ENCODE assay signal across 25 cellular contexts in the genomic region with DNA sequence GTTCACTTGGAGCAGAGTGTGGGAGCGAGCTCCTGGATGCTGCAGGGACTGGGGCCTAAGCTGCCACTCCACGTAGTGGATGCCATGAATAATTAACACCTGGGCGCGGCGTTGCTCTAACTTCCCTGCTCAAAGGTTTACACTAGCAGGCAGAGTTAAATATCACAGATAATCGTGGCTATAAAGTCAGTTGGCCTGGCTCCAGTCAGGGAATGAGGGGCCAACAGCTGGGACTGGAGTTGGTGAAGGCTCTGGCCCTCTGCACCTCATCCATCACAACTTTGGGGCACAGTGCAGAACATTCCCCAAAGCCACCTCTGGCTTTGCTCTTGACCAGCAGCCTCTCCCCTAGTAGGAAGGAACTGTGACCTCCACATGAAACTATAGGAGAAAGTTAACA. TPM values are rescaled to one million over a fixed set of nuclear protein-coding genes. Genes with fewer than 3 reads are reported as not detected.
DNase-seq lines count a peak whose midpoint lies in the region; ATAC-seq, FAIRE-seq and TF ChIP-seq lines count a peak whose summit lies in the region.
"Had no signal": no experiment of that assay in that cellular context is flagged by ENCODE, and none has a peak within 500 bp of the region (broad histone marks: within the 10 kb centered on the region; RNA-seq: fewer than 3 reads in every experiment).

No MANE protein-coding gene starts in this region.

- no peaks in the 10 kb centered on the region for H3K9me1 ChIP-seq in endothelial cell of umbilical vein (replicated peaks; ENCODE audit: control insufficient read depth, extremely low read depth, insufficient read depth, low read length)

- intact Hi-C loops in left ventricle myocardium inferior (cut with micrococcal nuclease) = no loop called here
- intact Hi-C loops in Right ventricle myocardium inferior (cut with DNase I) = no loop called here
- intact Hi-C loops in endothelial cell of umbilical vein (cut with micrococcal nuclease) = no loop called here
- intact Hi-C loops in vagina (cut with DNase I) = no loop called here

- CTCF ChIA-PET in endothelial cell of umbilical vein (lab: Charles Lee) = interaction anchor here (1.2 to 6.1 kb wide), 7 partner anchors 11 to 351 kb away, joined by 4 to 28 read pairs (median 5); no protein-coding TSS in a partner anchor

- FAIRE-seq in endothelial cell of umbilical vein (lab: Jason Lieb, UNC) = no peak
- FAIRE-seq: A549, bronchial epithelial cell, endometrium had no signal

- H3K27me3 ChIP-seq in left ventricle myocardium inferior (ENCODE audit: low read depth) = peaks cover 100% of the 10 kb centered on the region
- no peaks in the 10 kb centered on the region for H3K27me3 ChIP-seq in endothelial cell of umbilical vein (ENCODE audit: control insufficient read depth in 2 of 2, insufficient read depth in 2 of 2, low read length in 2 of 2)
- peaks cover 0 to 3% of the 10 kb centered on the region in 2 donors for H3K27me3 ChIP-seq in mucosa of rectum (ENCODE audit: control insufficient read depth in 2 of 2, insufficient read depth in 2 of 2, low read length in 2 of 2)
- H3K27me3 ChIP-seq in vagina = peaks cover 11% of the 10 kb centered on the region
- H3K27me3 ChIP-seq: adrenal gland had no signal

- TF ChIP-seq CTCF in left ventricle myocardium inferior (IDR thresholded peaks at IDR 0.05; ENCODE audit: borderline replicate concordance) = no peak
- TF ChIP-seq CTCF in endothelial cell of umbilical vein (IDR thresholded peaks at IDR 0.05; ENCODE audit: extremely low read depth in 1 of 2, insufficient read depth in 1 of 2, low read depth in 1 of 2, low read length in 2 of 2) = no peak
- no peak for TF ChIP-seq CTCF in vagina (IDR thresholded peaks at IDR 0.05)

- no peaks in the 10 kb centered on the region for H4K20me1 ChIP-seq in endothelial cell of umbilical vein (replicated peaks; ENCODE audit: control insufficient read depth, extremely low read depth, insufficient read depth, low read length)

- DNase-seq in left ventricle myocardium inferior = no peak
- DNase-seq in Right ventricle myocardium inferior (ENCODE audit: missing footprints) = no peak
- DNase-seq in endothelial cell of umbilical vein (ENCODE audit: low read depth, low spot score) = peak; percentile 19
- no peak for DNase-seq in vagina (ENCODE audit: extremely low spot score in 2 of 2)
- no peak for DNase-seq in activated effector memory CD4-positive, alpha-beta T cell treated with Interleukin-2 at 50 U/mL for 16 hours
- no peak for DNase-seq in HK-2 (ENCODE audit: unreplicated experiment)
- DNase-seq: activated CD4-positive, alpha-beta memory T cell treated with anti-CD3 and anti-CD28 coated beads for 36 hours; activated CD4-positive, CD25-positive, alpha-beta regulatory T cell; activated naive CD4-positive, alpha-beta T cell; activated T-cell treated with anti-CD3 and anti-CD28 coated beads for 4 hours; adrenal gland; cortex of kidney; immature natural killer cell; MM.1S; NCI-H1436; NCI-H510A had no signal

- dilution Hi-C loops in endothelial cell of umbilical vein (cut with MboI; ENCODE audit: extremely low pct_ligation_motif_present, low sequenced_read_pairs) = no loop called here

- no peak overlapping the region for H3K9ac ChIP-seq in endothelial cell of umbilical vein (replicated peaks; ENCODE audit: extremely low read depth, insufficient read depth, low read length)
- H3K9ac ChIP-seq in mucosa of rectum (ENCODE audit: low read depth in 1 of 2, low read length in 2 of 2) = peak overlapping the region in 1 of 2 donors; percentile 35

- peak overlapping the region; percentile 80 for H3K4me2 ChIP-seq in endothelial cell of umbilical vein (ENCODE audit: insufficient read depth, low read length)
- H3K4me2 ChIP-seq: A549 had no signal

- peak overlapping the region; percentile 68 for H3K27ac ChIP-seq in left ventricle myocardium inferior (replicated peaks)
- peak overlapping the region; percentile 2 for H3K27ac ChIP-seq in endothelial cell of umbilical vein (ENCODE audit: insufficient read depth, low read depth, low read length)
- peak overlapping the region; percentile 67 to 75 for H3K27ac ChIP-seq in mucosa of rectum (ENCODE audit: low read depth in 2 of 2, low read length in 2 of 2)
- peak overlapping the region; percentile 9 for H3K27ac ChIP-seq in vagina

- H3K4me3 ChIP-seq in left ventricle myocardium inferior = no peak overlapping the region
- H3K4me3 ChIP-seq in endothelial cell of umbilical vein (replicated peaks in 1 of 3; ENCODE audit: insufficient read depth in 1 of 3, low read depth in 1 of 3, low read length in 3 of 3) = no peak overlapping the region
- H3K4me3 ChIP-seq in mucosa of rectum (ENCODE audit: low read length in 2 of 2) = peak overlapping the region in 1 of 2 donors; percentile 1
- H3K4me3 ChIP-seq in vagina = no peak overlapping the region
- H3K4me3 ChIP-seq: A549, adrenal gland had no signal

- no peaks in the 10 kb centered on the region for H3K36me3 ChIP-seq in left ventricle myocardium inferior
- peaks cover 0 to 3% of the 10 kb centered on the region in 2 experiments for H3K36me3 ChIP-seq in endothelial cell of umbilical vein (ENCODE audit: control insufficient read depth in 2 of 2, extremely low read depth in 1 of 2, insufficient read depth in 2 of 2, low read length in 2 of 2)
- peaks cover 2 to 13% of the 10 kb centered on the region in 2 donors for H3K36me3 ChIP-seq in mucosa of rectum (ENCODE audit: control insufficient read depth in 2 of 2, insufficient read depth in 2 of 2, low read length in 2 of 2)
- H3K36me3 ChIP-seq in vagina = no peaks in the 10 kb centered on the region
- H3K36me3 ChIP-seq: adrenal gland had no signal

- TF ChIP-seq POLR2A in endothelial cell of umbilical vein (IDR thresholded peaks at IDR 0.05; ENCODE audit: low read depth, low read length) = no peak
- no peak for TF ChIP-seq POLR2A in vagina (IDR thresholded peaks at IDR 0.05)

- no peaks in the 10 kb centered on the region for H3K9me3 ChIP-seq in left ventricle myocardium inferior (replicated peaks)
- H3K9me3 ChIP-seq in endothelial cell of umbilical vein (replicated peaks; ENCODE audit: control insufficient read depth, insufficient read depth, low read length) = no peaks in the 10 kb centered on the region
- H3K9me3 ChIP-seq in mucosa of rectum (ENCODE audit: control insufficient read depth in 2 of 2, low read length in 2 of 2) = no peaks in the 10 kb centered on the region
- H3K9me3 ChIP-seq in vagina = no peaks in the 10 kb centered on the region
- H3K9me3 ChIP-seq: A549, adrenal gland had no signal

- BruUV-seq in endothelial cell of umbilical vein (replicated peaks; lab: Mats Ljungman, UMichigan) = no TSS peak

- H3K79me2 ChIP-seq in endothelial cell of umbilical vein (ENCODE audit: control insufficient read depth, insufficient read depth, low read length) = peaks cover 92% of the 10 kb centered on the region

- no peak overlapping the region for H2AFZ ChIP-seq in endothelial cell of umbilical vein (ENCODE audit: low read depth, low read length)

- H3K4me1 ChIP-seq in left ventricle myocardium inferior = peaks cover 27% of the 10 kb centered on the region
- H3K4me1 ChIP-seq in endothelial cell of umbilical vein (ENCODE audit: control insufficient read depth, extremely low read depth, insufficient read depth, low read length) = peaks cover 73% of the 10 kb centered on the region
- peaks cover 33 to 41% of the 10 kb centered on the region in 2 donors for H3K4me1 ChIP-seq in mucosa of rectum (ENCODE audit: control insufficient read depth in 2 of 2, insufficient read depth in 2 of 2, low read length in 2 of 2)
- H3K4me1 ChIP-seq in vagina = no peaks in the 10 kb centered on the region

- ATAC-seq in Right ventricle myocardium inferior (no peak), GM21619 (IDR thresholded peaks at IDR 0.05; ENCODE audit: unreplicated experiment) (no peak)
- ATAC-seq: A549 had no signal

- POLR2A ChIA-PET in endothelial cell of umbilical vein (lab: Charles Lee) = interaction anchor here (0.7 to 1.6 kb wide), 3 partner anchors 10 to 20 kb away, joined by 3 to 8 read pairs (median 4); no protein-coding TSS in a partner anchor

RNA-seq across cellular contexts. Expression of a gene that starts 10.9 kb away (rescaled TPM):
- total RNA-seq in left ventricle myocardium inferior (0.25 TPM), Right ventricle myocardium inferior (0.38 TPM), endothelial cell of umbilical vein (11.2 and 13.1 TPM in 2 replicates), vagina (1.5 TPM)
- 4.6 and 5.4 TPM in 2 replicates for polyA plus RNA-seq in endothelial cell of umbilical vein
- polyA plus RNA-seq in endothelial cell of umbilical vein (2011; cell fraction: cytosol; rRNA removed) = 2.5 and 3.3 TPM in 2 replicates
- polyA plus RNA-seq in endothelial cell of umbilical vein (2011; cell fraction: nucleus; rRNA removed) = 13.6 and 14.6 TPM in 2 replicates
- polyA plus RNA-seq in endothelial cell of umbilical vein (2012) = 5.2 and 5.6 TPM in 2 replicates
- polyA minus RNA-seq in endothelial cell of umbilical vein = 3.6 and 4.6 TPM in 2 replicates
- polyA minus RNA-seq in endothelial cell of umbilical vein (2011; cell fraction: cytosol; rRNA and poly(A)+ RNA removed) = 0.51 TPM
- polyA minus RNA-seq in endothelial cell of umbilical vein (2011; cell fraction: nucleus; rRNA and poly(A)+ RNA removed) = 8.2 and 8.8 TPM in 2 replicates
- total RNA-seq: bronchial epithelial cell had no signal
- polyA plus RNA-seq: BJ had no signal

RNA-seq across cellular contexts. Expression of a gene that starts 22.3 kb away (rescaled TPM):
- total RNA-seq in left ventricle myocardium inferior (1.9 TPM), Right ventricle myocardium inferior (2.5 TPM), endothelial cell of umbilical vein (21.5 and 23.3 TPM in 2 replicates), vagina (14.2 TPM)
- 14.1 and 16.8 TPM in 2 replicates for polyA plus RNA-seq in endothelial cell of umbilical vein
- polyA plus RNA-seq in endothelial cell of umbilical vein (2011; cell fraction: cytosol; rRNA removed) = 6.8 and 8.4 TPM in 2 replicates
- 12.1 and 13.9 TPM in 2 replicates for polyA plus RNA-seq in endothelial cell of umbilical vein (2011; cell fraction: nucleus; rRNA removed)
- polyA plus RNA-seq in endothelial cell of umbilical vein (2012) = 12.0 and 12.5 TPM in 2 replicates
- 3.1 and 3.5 TPM in 2 replicates for polyA minus RNA-seq in endothelial cell of umbilical vein
- not detected for polyA minus RNA-seq in endothelial cell of umbilical vein (2011; cell fraction: cytosol; rRNA and poly(A)+ RNA removed)
- 4.9 and 5.0 TPM in 2 replicates for polyA minus RNA-seq in endothelial cell of umbilical vein (2011; cell fraction: nucleus; rRNA and poly(A)+ RNA removed)
- total RNA-seq: bronchial epithelial cell had no signal

RNA-seq across cellular contexts. Expression of a gene that starts 22.8 kb away (rescaled TPM):
- total RNA-seq in left ventricle myocardium inferior (0.91 TPM), Right ventricle myocardium inferior (1.2 TPM), endothelial cell of umbilical vein (45.0 and 56.6 TPM in 2 replicates), vagina (17.7 TPM)
- polyA plus RNA-seq in endothelial cell of umbilical vein = 29.6 and 33.0 TPM in 2 replicates
- polyA plus RNA-seq in endothelial cell of umbilical vein (2011; cell fraction: cytosol; rRNA removed) = 7.9 and 11.6 TPM in 2 replicates
- polyA plus RNA-seq in endothelial cell of umbilical vein (2011; cell fraction: nucleus; rRNA removed) = 81.4 and 85.1 TPM in 2 replicates
- polyA plus RNA-seq in endothelial cell of umbilical vein (2012) = 19.0 and 19.8 TPM in 2 replicates
- polyA minus RNA-seq in endothelial cell of umbilical vein = 7.7 and 13.3 TPM in 2 replicates
- polyA minus RNA-seq in endothelial cell of umbilical vein (2011; cell fraction: cytosol; rRNA and poly(A)+ RNA removed) = 1.3 TPM
- polyA minus RNA-seq in endothelial cell of umbilical vein (2011; cell fraction: nucleus; rRNA and poly(A)+ RNA removed) = 18.1 and 32.3 TPM in 2 replicates
- total RNA-seq: bronchial epithelial cell had no signal
- polyA plus RNA-seq: BJ had no signal

RNA-seq across cellular contexts. Expression of a gene that starts 26.4 kb away (rescaled TPM):
- total RNA-seq in left ventricle myocardium inferior (not detected), Right ventricle myocardium inferior (not detected), endothelial cell of umbilical vein (7.3 and 8.5 TPM in 2 replicates), vagina (0.74 TPM)
- 2.0 and 2.6 TPM in 2 replicates for polyA plus RNA-seq in endothelial cell of umbilical vein
- 1.0 and 1.1 TPM in 2 replicates for polyA plus RNA-seq in endothelial cell of umbilical vein (2011; cell fraction: cytosol; rRNA removed)
- polyA plus RNA-seq in endothelial cell of umbilical vein (2011; cell fraction: nucleus; rRNA removed) = 13.1 and 13.2 TPM in 2 replicates
- 3.3 and 3.5 TPM in 2 replicates for polyA plus RNA-seq in endothelial cell of umbilical vein (2012)
- polyA minus RNA-seq in endothelial cell of umbilical vein = 0.57 and 0.58 TPM in 2 replicates
- 0.82 TPM for polyA minus RNA-seq in endothelial cell of umbilical vein (2011; cell fraction: cytosol; rRNA and poly(A)+ RNA removed)
- polyA minus RNA-seq in endothelial cell of umbilical vein (2011; cell fraction: nucleus; rRNA and poly(A)+ RNA removed) = 2.5 and 2.6 TPM in 2 replicates
- total RNA-seq: activated CD4-positive, alpha-beta memory T cell treated with anti-CD3 and anti-CD28 coated beads for 36 hours; bronchial epithelial cell had no signal
- polyA plus RNA-seq: BJ, immature natural killer cell had no signal

RNA-seq across cellular contexts. Expression of a gene that starts 36.4 kb away (rescaled TPM):
- total RNA-seq in left ventricle myocardium inferior (not detected), Right ventricle myocardium inferior (not detected), endothelial cell of umbilical vein (not detected in 2 replicates), vagina (not detected)
- polyA plus RNA-seq in endothelial cell of umbilical vein = not detected in 2 replicates
- not detected in 2 replicates for polyA plus RNA-seq in endothelial cell of umbilical vein (2011; cell fraction: cytosol; rRNA removed)
- not detected in 2 replicates for polyA plus RNA-seq in endothelial cell of umbilical vein (2011; cell fraction: nucleus; rRNA removed)
- polyA plus RNA-seq in endothelial cell of umbilical vein (2012) = not detected in 2 replicates
- not detected in 2 replicates for polyA minus RNA-seq in endothelial cell of umbilical vein
- polyA minus RNA-seq in endothelial cell of umbilical vein (2011; cell fraction: cytosol; rRNA and poly(A)+ RNA removed) = not detected
- 0.19 TPM in 1 of 2 replicates, not detected in the other for polyA minus RNA-seq in endothelial cell of umbilical vein (2011; cell fraction: nucleus; rRNA and poly(A)+ RNA removed)
- total RNA-seq: activated CD4-positive, alpha-beta memory T cell treated with anti-CD3 and anti-CD28 coated beads for 36 hours; adrenal gland; bronchial epithelial cell; fibroblast of villous mesenchyme; H4; liver had no signal
- polyA plus RNA-seq: A549, adrenal gland, BJ, immature natural killer cell, liver had no signal

Comparison
In these comparisons a context has a peak if more than half of its experiments do, and no peak if none do; other contexts are left out.
1. H3K27ac ChIP-seq: peak in every context shown above with its lines; median percentile 71 in mucosa of rectum; 68 in left ventricle myocardium inferior; 9 in vagina; 2 in endothelial cell of umbilical vein.